In the genomic region with DNA sequence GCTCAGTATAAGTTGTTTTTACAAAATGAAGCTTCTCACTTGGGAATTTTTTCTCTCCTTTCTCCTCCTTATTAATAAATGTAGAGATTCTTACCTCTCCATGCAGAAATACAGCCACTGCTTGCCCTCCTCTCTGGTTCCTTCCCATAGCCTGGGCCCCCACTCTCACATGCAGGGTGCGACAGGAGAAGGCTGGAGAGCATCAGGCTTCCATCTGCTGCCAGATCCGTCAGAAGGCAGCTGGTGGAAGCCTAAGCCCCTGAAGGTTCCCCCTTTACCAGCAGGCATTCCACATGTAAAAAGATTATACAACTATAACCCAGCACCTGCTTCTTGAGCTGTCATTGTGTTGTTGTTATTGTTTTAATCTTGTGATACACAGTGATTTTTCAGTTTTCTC, we compare ENCODE assay signal across 11 cellular contexts.
DNase-seq lines count a peak whose midpoint lies in the region; ATAC-seq lines count a peak whose summit lies in the region.
"Had no signal": no experiment of that assay in that cellular context is flagged by ENCODE, and none has a peak within 500 bp of the region (broad histone marks: within the 10 kb centered on the region; RNA-seq: fewer than 3 reads in every experiment).

No MANE protein-coding gene starts in this region.

- H2BK5ac ChIP-seq in trophoblast cell (ENCODE audit: low read depth, low read length, poor library complexity), result no peak overlapping the region

- no peaks in the 10 kb centered on the region for H3K9me3 ChIP-seq in trophoblast cell (ENCODE audit: insufficient read depth, low read depth, low read length)

- H3K27ac ChIP-seq in trophoblast cell (ENCODE audit: low read depth, low read length), result no peak overlapping the region
- H3K27ac ChIP-seq: C4-2B, HL-60 had no signal

- H4K91ac ChIP-seq in trophoblast cell (ENCODE audit: low read depth, low read length), result no peak overlapping the region

- H3K9ac ChIP-seq in trophoblast cell (ENCODE audit: low read length), result peak overlapping the region; percentile 76

- H2BK12ac ChIP-seq in trophoblast cell (ENCODE audit: low read length), result no peak overlapping the region

- no peak overlapping the region for H3K14ac ChIP-seq in trophoblast cell (ENCODE audit: low read length)

- H2AFZ ChIP-seq in trophoblast cell (ENCODE audit: insufficient read depth, low read length, poor library complexity), result no peak overlapping the region

- H3K23ac ChIP-seq in trophoblast cell (ENCODE audit: low read length), result no peak overlapping the region

- no peak overlapping the region for H2BK120ac ChIP-seq in trophoblast cell (ENCODE audit: insufficient read depth, low read length, poor library complexity)

- no CpG with 5 or more reads among the region's 2 CpGs for WGBS in trophoblast cell (ENCODE audit: extremely low coverage, insufficient coverage, insufficient read length)

- no peaks in the 10 kb centered on the region for H3K27me3 ChIP-seq in trophoblast cell (ENCODE audit: insufficient read depth, low read length)

- no peaks in the 10 kb centered on the region for H3K79me1 ChIP-seq in trophoblast cell (ENCODE audit: low read length)

- no peak overlapping the region for H4K8ac ChIP-seq in trophoblast cell (ENCODE audit: low read depth, low read length)

- H4K12ac ChIP-seq in trophoblast cell (ENCODE audit: low read depth, low read length), result no peak overlapping the region

- no peak overlapping the region for H3K4me3 ChIP-seq in trophoblast cell (ENCODE audit: low read depth, low read length)

- peak; percentile 38 for DNase-seq in D341Med (ENCODE audit: low spot score)
- DNase-seq in NCI-H1694 treated with DMSO at 0.1 percent for 48 hours (lab: John Stamatoyannopoulos, UW), result peak; percentile 45
- DNase-seq in NCI-H82 (lab: John Stamatoyannopoulos, UW), result peak; percentile 96
- no peak for DNase-seq in trophoblast cell
- DNase-seq in NCI-H1930 (lab: John Stamatoyannopoulos, UW), result no peak
- DNase-seq in stimulated activated naive CD8-positive, alpha-beta T cell treated with anti-CD3 and anti-CD28 coated beads, Interleukin-15, Interleukin-2, amounts not matched to agents 100 U/mL and 50 U/mL, for 24 hours, result no peak
- DNase-seq: CD4-positive, alpha-beta memory T cell had no signal

- H2AK5ac ChIP-seq in trophoblast cell (ENCODE audit: low read length), result no peak overlapping the region

- ATAC-seq in stimulated activated naive CD8-positive, alpha-beta T cell treated with anti-CD3 and anti-CD28 coated beads, Interleukin-15, Interleukin-2, amounts not matched to agents 100 U/mL and 50 U/mL, for 24 hours, result no peak
- ATAC-seq in HG03159 (IDR thresholded peaks at IDR 0.05; ENCODE audit: unreplicated experiment), result no peak
- ATAC-seq: HCT116 had no signal

- no peak overlapping the region for H3K18ac ChIP-seq in trophoblast cell (ENCODE audit: low read length)

- no peak overlapping the region for H3K4me2 ChIP-seq in trophoblast cell (ENCODE audit: low read length)

- no peaks in the 10 kb centered on the region for H3K79me2 ChIP-seq in trophoblast cell (ENCODE audit: control insufficient read depth, insufficient read depth, low read length, poor library complexity)

- H3K4me1 ChIP-seq in trophoblast cell (ENCODE audit: control insufficient read depth in 1 of 2, insufficient read depth in 2 of 2, low read length in 2 of 2), result no peaks in the 10 kb centered on the region

- H3K36me3 ChIP-seq in trophoblast cell (ENCODE audit: control insufficient read depth in 1 of 2, insufficient read depth in 2 of 2, low read length in 2 of 2), result no peaks in the 10 kb centered on the region

- H3K4ac ChIP-seq in trophoblast cell (ENCODE audit: low read depth, low read length), result no peak overlapping the region

Comparison
In these comparisons a context has a peak if more than half of its experiments do, and no peak if none do; other contexts are left out.
1. DNase-seq: peak in D341Med (single experiment), NCI-H1694 treated with DMSO at 0.1 percent for 48 hours (single experiment) and NCI-H82 (single experiment); none in trophoblast cell (0 of 2), NCI-H1930 (0 of 2) and stimulated activated naive CD8-positive, alpha-beta T cell treated with anti-CD3 and anti-CD28 coated beads, Interleukin-15, Interleukin-2, amounts not matched to agents 100 U/mL and 50 U/mL, for 24 hours (single experiment).